8 cellular contexts compared by ENCODE assay signal in genomic region chr6:30101423-30101938, GRCh38. TPM values are rescaled to one million over a fixed set of nuclear protein-coding genes. Genes with fewer than 3 reads are reported as not detected.
DNase-seq lines count a peak whose midpoint lies in the region; TF ChIP-seq lines count a peak whose summit lies in the region.

No MANE protein-coding gene starts in this region.

- H3K27me3 Mint-ChIP-seq in activated CD4-positive, alpha-beta T cell treated with anti-CD3 and anti-CD28 coated beads, Interleukin-2, amount 10 ng/mL, durations not matched to agents 24 days and 14 days: peaks cover 64% of the 10 kb centered on the region
- peaks cover 85% of the 10 kb centered on the region for H3K27me3 Mint-ChIP-seq in progenitor cell of endocrine pancreas

- H3K36me3 Mint-ChIP-seq in activated CD4-positive, alpha-beta T cell treated with anti-CD3 and anti-CD28 coated beads, Interleukin-2, amount 10 ng/mL, durations not matched to agents 24 days and 14 days (ENCODE audit: low read depth): no peaks in the 10 kb centered on the region
- H3K36me3 Mint-ChIP-seq in progenitor cell of endocrine pancreas (ENCODE audit: insufficient read depth): no peaks in the 10 kb centered on the region

- H3K4me3 ChIP-seq in HEK293 (ENCODE audit: low read depth, low read length): peak overlapping the region; percentile 44

- peaks cover 31% of the 10 kb centered on the region for H3K4me1 Mint-ChIP-seq in activated CD4-positive, alpha-beta T cell treated with anti-CD3 and anti-CD28 coated beads, Interleukin-2, amount 10 ng/mL, durations not matched to agents 24 days and 14 days
- peaks cover 12% of the 10 kb centered on the region for H3K4me1 Mint-ChIP-seq in progenitor cell of endocrine pancreas (ENCODE audit: low read depth)

- no peak overlapping the region for H3K27ac Mint-ChIP-seq in activated CD4-positive, alpha-beta T cell treated with anti-CD3 and anti-CD28 coated beads, Interleukin-2, amount 10 ng/mL, durations not matched to agents 24 days and 14 days
- H3K27ac Mint-ChIP-seq in progenitor cell of endocrine pancreas: no peak overlapping the region

- H3K36me3 ChIP-seq in HEK293 (ENCODE audit: control insufficient read depth in 2 of 2, insufficient read depth in 1 of 2, low read length in 2 of 2): no peaks in the 10 kb centered on the region

- CTCF ChIA-PET in HEK293 (lab: Yijun Ruan, JAX): interaction anchor here (0.6 to 5.7 kb wide), 26 partner anchors 8 to 669 kb away, joined by 3 to 74 read pairs (median 4); partner anchors contain the start of genes POLR1H, TRIM26 and TRIM31

- intact Hi-C loops in activated CD4-positive, alpha-beta T cell treated with anti-CD3 and anti-CD28 coated beads, Interleukin-2, amount 10 ng/mL, durations not matched to agents 24 days and 14 days (cut with micrococcal nuclease): loop anchor here (5.0 kb wide), 2 partner anchors 296 to 351 kb away; no protein-coding TSS in a partner anchor

- no peaks in the 10 kb centered on the region for H3K9me3 ChIP-seq in HEK293 (ENCODE audit: control insufficient read depth, insufficient read depth, low read depth, low read length)

- peak overlapping the region; percentile 73 for H3K4me3 Mint-ChIP-seq in activated CD4-positive, alpha-beta T cell treated with anti-CD3 and anti-CD28 coated beads, Interleukin-2, amount 10 ng/mL, durations not matched to agents 24 days and 14 days
- H3K4me3 Mint-ChIP-seq in progenitor cell of endocrine pancreas (ENCODE audit: low read depth): peak overlapping the region; percentile 62

- H3K27ac ChIP-seq in HEK293 (ENCODE audit: extremely low read depth, low read depth, low read length): no peak overlapping the region

- POLR2A ChIA-PET in HEK293 (lab: Yijun Ruan, JAX): interaction anchor here (0.6 to 1.7 kb wide), 22 partner anchors 10 to 225 kb away, joined by 3 to 36 read pairs (median 4); partner anchors contain the start of genes POLR1H, PPP1R11, TRIM26 and TRIM39

- TF ChIP-seq CTCF in HEK293 (tag by site-specific recombination; IDR thresholded peaks at IDR 0.05) (no peak), progenitor cell of endocrine pancreas (IDR thresholded peaks at IDR 0.05; ENCODE audit: unreplicated experiment) (no peak)

- no peaks in the 10 kb centered on the region for H3K9me3 Mint-ChIP-seq in activated CD4-positive, alpha-beta T cell treated with anti-CD3 and anti-CD28 coated beads, Interleukin-2, amount 10 ng/mL, durations not matched to agents 24 days and 14 days
- no peaks in the 10 kb centered on the region for H3K9me3 Mint-ChIP-seq in progenitor cell of endocrine pancreas (ENCODE audit: low read depth)

- peaks cover 15% of the 10 kb centered on the region for H3K4me1 ChIP-seq in HEK293 (ENCODE audit: control insufficient read depth, insufficient read depth, low read length)

- peak; percentile 64 for DNase-seq in activated CD4-positive, alpha-beta T cell treated with anti-CD3 and anti-CD28 coated beads, Interleukin-2, amount 10 ng/mL, durations not matched to agents 24 days and 14 days
- peak; percentile 9 for DNase-seq in foreskin melanocyte
- no peak for DNase-seq in progenitor cell of endocrine pancreas (ENCODE audit: low spot score, unreplicated experiment)
- no peak for DNase-seq in ecto neural progenitor cell (ENCODE audit: low spot score)
- no peak for DNase-seq in globus pallidus (ENCODE audit: low spot score)
- no peak for DNase-seq in NCI-H1105 (lab: John Stamatoyannopoulos, UW)
- DNase-seq in putamen (ENCODE audit: low spot score): no peak

TF ChIP-seq in HEK293, 187 proteins besides CTCF, POLR2A, EP300 and RAD21:
- TF ChIP-seq ZNF664 (tag by site-specific recombination; IDR thresholded peaks at IDR 0.05) (no peak), WT1 (tag by site-specific recombination; IDR thresholded peaks at IDR 0.05) (peak; percentile 14; the same call in 1 of the 2 replicates), PBX3 (CRISPR knock-in tag; IDR thresholded peaks at IDR 0.05) (no peak), SCRT2 (tag by site-specific recombination; IDR thresholded peaks at IDR 0.05) (peak; percentile 97), ATF2 (tag by site-specific recombination; IDR thresholded peaks at IDR 0.05; ENCODE audit: low read depth) (no peak), ZNF302 (tag by site-specific recombination; IDR thresholded peaks at IDR 0.05; ENCODE audit: low read depth) (no peak), ZNF785 (tag by site-specific recombination; IDR thresholded peaks at IDR 0.05) (no peak), ZNF426 (tag by site-specific recombination; IDR thresholded peaks at IDR 0.05) (no peak), ZNF132 (tag by site-specific recombination; IDR thresholded peaks at IDR 0.05; ENCODE audit: borderline replicate concordance) (no peak), ZNF366 (tag by site-specific recombination; conservative IDR thresholded peaks at IDR 0.05) (peak; percentile 45; the same call in 1 of the 2 replicates), ZNF350 (tag by site-specific recombination; IDR thresholded peaks at IDR 0.05) (no peak), ZBTB26 (tag by site-specific recombination; optimal IDR thresholded peaks at IDR 0.05) (no peak), ZNF654 (tag by site-specific recombination; IDR thresholded peaks at IDR 0.05; ENCODE audit: low read depth) (no peak), ZNF777 (tag by site-specific recombination; IDR thresholded peaks at IDR 0.05; ENCODE audit: borderline replicate concordance) (0 out of 2 replicates have a peak, but pooled peaks have one; percentile 44)
- TF ChIP-seq, protein P1, sequence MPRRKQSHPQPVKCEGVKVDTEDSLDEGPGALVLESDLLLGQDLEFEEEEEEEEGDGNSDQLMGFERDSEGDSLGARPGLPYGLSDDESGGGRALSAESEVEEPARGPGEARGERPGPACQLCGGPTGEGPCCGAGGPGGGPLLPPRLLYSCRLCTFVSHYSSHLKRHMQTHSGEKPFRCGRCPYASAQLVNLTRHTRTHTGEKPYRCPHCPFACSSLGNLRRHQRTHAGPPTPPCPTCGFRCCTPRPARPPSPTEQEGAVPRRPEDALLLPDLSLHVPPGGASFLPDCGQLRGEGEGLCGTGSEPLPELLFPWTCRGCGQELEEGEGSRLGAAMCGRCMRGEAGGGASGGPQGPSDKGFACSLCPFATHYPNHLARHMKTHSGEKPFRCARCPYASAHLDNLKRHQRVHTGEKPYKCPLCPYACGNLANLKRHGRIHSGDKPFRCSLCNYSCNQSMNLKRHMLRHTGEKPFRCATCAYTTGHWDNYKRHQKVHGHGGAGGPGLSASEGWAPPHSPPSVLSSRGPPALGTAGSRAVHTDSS (tag by site-specific recombination; IDR thresholded peaks at IDR 0.05): peak; percentile 71

RNA-seq across cellular contexts. Expression of gene TRIM31, which starts 11.4 kb away (rescaled TPM):
- total RNA-seq in activated CD4-positive, alpha-beta T cell treated with anti-CD3 and anti-CD28 coated beads, Interleukin-2, amount 10 ng/mL, durations not matched to agents 24 days and 14 days: 0.09 TPM in 1 of 2 replicates, not detected in the other
- not detected in 2 replicates for total RNA-seq in progenitor cell of endocrine pancreas

RNA-seq across cellular contexts. Expression of gene RNF39, which starts 25.9 kb away (rescaled TPM):
- total RNA-seq in activated CD4-positive, alpha-beta T cell treated with anti-CD3 and anti-CD28 coated beads, Interleukin-2, amount 10 ng/mL, durations not matched to agents 24 days and 14 days: not detected in 2 replicates
- not detected in 2 replicates for total RNA-seq in progenitor cell of endocrine pancreas

RNA-seq across cellular contexts. Expression of gene TRIM40, which starts 34.5 kb away (rescaled TPM):
- not detected in 2 replicates for total RNA-seq in activated CD4-positive, alpha-beta T cell treated with anti-CD3 and anti-CD28 coated beads, Interleukin-2, amount 10 ng/mL, durations not matched to agents 24 days and 14 days
- not detected in 2 replicates for total RNA-seq in progenitor cell of endocrine pancreas

RNA-seq across cellular contexts. Expression of gene PPP1R11, which starts 34.5 kb away (rescaled TPM):
- total RNA-seq in activated CD4-positive, alpha-beta T cell treated with anti-CD3 and anti-CD28 coated beads, Interleukin-2, amount 10 ng/mL, durations not matched to agents 24 days and 14 days: 60.9 and 61.1 TPM in 2 replicates
- 45.1 and 48.4 TPM in 2 replicates for total RNA-seq in progenitor cell of endocrine pancreas

RNA-seq across cellular contexts. Expression of gene POLR1H, which starts 40.4 kb away (rescaled TPM):
- 85.6 and 87.0 TPM in 2 replicates for total RNA-seq in activated CD4-positive, alpha-beta T cell treated with anti-CD3 and anti-CD28 coated beads, Interleukin-2, amount 10 ng/mL, durations not matched to agents 24 days and 14 days
- 23.0 and 27.3 TPM in 2 replicates for total RNA-seq in progenitor cell of endocrine pancreas

Comparison
In these comparisons a context has a peak if more than half of its experiments do, and no peak if none do; other contexts are left out.
1. DNase-seq: peak in activated CD4-positive, alpha-beta T cell treated with anti-CD3 and anti-CD28 coated beads, Interleukin-2, amount 10 ng/mL, durations not matched to agents 24 days and 14 days (single experiment) and foreskin melanocyte (single experiment); none in progenitor cell of endocrine pancreas (single experiment), ecto neural progenitor cell (single experiment), globus pallidus (single experiment), NCI-H1105 (single experiment) and putamen (single experiment).